Comparison of ENCODE assay signal across 13 cellular contexts in genomic region chr1:221394011-221394544, GRCh38.
DNase-seq lines count a peak whose midpoint lies in the region; ATAC-seq and TF ChIP-seq lines count a peak whose summit lies in the region.
"Had no signal": no experiment of that assay in that cellular context is flagged by ENCODE, and none has a peak within 500 bp of the region (broad histone marks: within the 10 kb centered on the region; RNA-seq: fewer than 3 reads in every experiment).

No MANE protein-coding gene starts in this region.

- ATAC-seq in GM19463 (IDR thresholded peaks at IDR 0.05; ENCODE audit: unreplicated experiment): no peak
- ATAC-seq in HG02870 (IDR thresholded peaks at IDR 0.05; ENCODE audit: unreplicated experiment): no peak
- ATAC-seq: esophagus mucosa had no signal

- H3K27ac Mint-ChIP-seq in progenitor cell of endocrine pancreas: no peak overlapping the region
- H3K27ac Mint-ChIP-seq: activated naive CD4-positive, alpha-beta T cell treated with anti-CD3 and anti-CD28 coated beads, Interleukin-2, amount 10 ng/mL, durations not matched to agents 7 days and 5 days had no signal

- in situ Hi-C loops in astrocyte of the spinal cord (cut with HindIII; ENCODE audit: low sequenced_read_pairs): no loop called here

- DNase-seq in DMS79 treated with DMSO at 0.1 percent for 48 hours (lab: John Stamatoyannopoulos, UW) (peak; percentile 93), NCI-H1694 (lab: John Stamatoyannopoulos, UW) (peak; percentile 74), astrocyte of the spinal cord (ENCODE audit: low read depth, low spot score) (peak; percentile 80), lung microvascular endothelial cell (ENCODE audit: low read depth in 2 of 2) (peak; percentile 77 to 98), progenitor cell of endocrine pancreas (ENCODE audit: low spot score, unreplicated experiment) (no peak)
- no peak for DNase-seq in activated CD8-positive, alpha-beta memory T cell treated with anti-CD3 and anti-CD28 coated beads, Interleukin-2, amount 50 U/mL, for 4 hours
- DNase-seq: activated CD4-positive, CD25-positive, alpha-beta regulatory T cell; activated naive CD4-positive, alpha-beta T cell treated with anti-CD3 and anti-CD28 coated beads, Interleukin-2, amount 10 ng/mL, durations not matched to agents 7 days and 5 days; NCI-H526; stimulated activated CD4-positive, alpha-beta T cell treated with anti-CD3 and anti-CD28 coated beads, Interleukin-1b, Interleukin-23, amount 100 ng/mL, for 48 hours had no signal

- H3K27me3 Mint-ChIP-seq in progenitor cell of endocrine pancreas: no peaks in the 10 kb centered on the region
- H3K27me3 Mint-ChIP-seq: activated naive CD4-positive, alpha-beta T cell treated with anti-CD3 and anti-CD28 coated beads, Interleukin-2, amount 10 ng/mL, durations not matched to agents 7 days and 5 days had no signal

- H3K9me3 Mint-ChIP-seq in progenitor cell of endocrine pancreas (ENCODE audit: low read depth): peaks cover 15% of the 10 kb centered on the region
- H3K9me3 Mint-ChIP-seq: activated naive CD4-positive, alpha-beta T cell treated with anti-CD3 and anti-CD28 coated beads, Interleukin-2, amount 10 ng/mL, durations not matched to agents 7 days and 5 days had no signal

- H3K4me1 Mint-ChIP-seq in progenitor cell of endocrine pancreas (ENCODE audit: low read depth): no peaks in the 10 kb centered on the region
- H3K4me1 Mint-ChIP-seq: activated naive CD4-positive, alpha-beta T cell treated with anti-CD3 and anti-CD28 coated beads, Interleukin-2, amount 10 ng/mL, durations not matched to agents 7 days and 5 days had no signal

- H3K36me3 Mint-ChIP-seq in progenitor cell of endocrine pancreas (ENCODE audit: insufficient read depth): no peaks in the 10 kb centered on the region
- H3K36me3 Mint-ChIP-seq: activated naive CD4-positive, alpha-beta T cell treated with anti-CD3 and anti-CD28 coated beads, Interleukin-2, amount 10 ng/mL, durations not matched to agents 7 days and 5 days had no signal

- H3K4me3 Mint-ChIP-seq in progenitor cell of endocrine pancreas (ENCODE audit: low read depth): no peak overlapping the region
- H3K4me3 Mint-ChIP-seq: activated naive CD4-positive, alpha-beta T cell treated with anti-CD3 and anti-CD28 coated beads, Interleukin-2, amount 10 ng/mL, durations not matched to agents 7 days and 5 days had no signal

- H3K4me3 ChIP-seq in astrocyte of the spinal cord (ENCODE audit: low read depth, low read length): no peak overlapping the region

- TF ChIP-seq CTCF in astrocyte of the spinal cord (IDR thresholded peaks at IDR 0.05; ENCODE audit: low read depth, low read length) (no peak), progenitor cell of endocrine pancreas (IDR thresholded peaks at IDR 0.05; ENCODE audit: unreplicated experiment) (no peak)

Comparison
In these comparisons a context has a peak if more than half of its experiments do, and no peak if none do; other contexts are left out.
1. DNase-seq: peak in DMS79 treated with DMSO at 0.1 percent for 48 hours (single experiment), NCI-H1694 (single experiment), astrocyte of the spinal cord (single experiment) and lung microvascular endothelial cell (2 of 2); none in progenitor cell of endocrine pancreas (single experiment) and activated CD8-positive, alpha-beta memory T cell treated with anti-CD3 and anti-CD28 coated beads, Interleukin-2, amount 50 U/mL, for 4 hours (single experiment).